12 cellular contexts compared by ENCODE assay signal in genomic region chr1:229171934-229172333, GRCh38.
DNase-seq lines count a peak whose midpoint lies in the region.
"Had no signal": no experiment of that assay in that cellular context is flagged by ENCODE, and none has a peak within 500 bp of the region (broad histone marks: within the 10 kb centered on the region; RNA-seq: fewer than 3 reads in every experiment).

No MANE protein-coding gene starts in this region.

- H4K5ac ChIP-seq in mesendoderm (ENCODE audit: low read length), result no peak overlapping the region

- H3K23ac ChIP-seq in mesendoderm (ENCODE audit: low read length), result no peak overlapping the region

- H3K4ac ChIP-seq in mesendoderm (ENCODE audit: low read depth, low read length), result no peak overlapping the region

- H2BK15ac ChIP-seq in mesendoderm (replicated peaks; ENCODE audit: low read depth), result no peak overlapping the region

- H3K79me2 ChIP-seq in mesendoderm (ENCODE audit: control insufficient read depth, insufficient read depth, low read length), result no peaks in the 10 kb centered on the region

- no peak overlapping the region for H3K4me3 ChIP-seq in mesendoderm (ENCODE audit: low read length)
- H3K4me3 ChIP-seq: PC-9, testis had no signal

- H3K79me1 ChIP-seq in mesendoderm (ENCODE audit: low read length), result no peaks in the 10 kb centered on the region

- no peak overlapping the region for H2BK120ac ChIP-seq in mesendoderm (ENCODE audit: low read depth, low read length)

- H3K36me3 ChIP-seq in mesendoderm (ENCODE audit: control insufficient read depth, insufficient read depth, low read length), result no peaks in the 10 kb centered on the region

- DNase-seq in DMS53 (lab: John Stamatoyannopoulos, UW), result peak; percentile 99
- peak; percentile 40 for DNase-seq in NCI-H146 treated with DMSO at 0.1 percent for 48 hours (lab: John Stamatoyannopoulos, UW; ENCODE audit: unreplicated experiment)
- DNase-seq in NCI-H774 (lab: John Stamatoyannopoulos, UW), result peak; percentile 93
- peak; percentile 59 for DNase-seq in mesendoderm
- DNase-seq in anterior cingulate cortex (lab: John Stamatoyannopoulos, UW), result no peak
- no peak for DNase-seq in activated CD8-positive, alpha-beta memory T cell treated with anti-CD3 and anti-CD28 coated beads, Interleukin-2, amount 50 U/mL, for 4 hours
- DNase-seq in NOMO-1 (lab: John Stamatoyannopoulos, UW; ENCODE audit: unreplicated experiment in 2 of 2), result no peak
- no peak for DNase-seq in NAMALWA (ENCODE audit: low spot score)
- DNase-seq: DND-41, naive B cell, PC-9, testis had no signal

- no peak overlapping the region for H3K9ac ChIP-seq in mesendoderm (ENCODE audit: low read length)

- no CpG with 5 or more reads among the region's 4 CpGs for WGBS in mesendoderm (ENCODE audit: extremely low coverage, insufficient coverage, low lambda C conversion rate)

- no peak overlapping the region for H2BK5ac ChIP-seq in mesendoderm (ENCODE audit: low read length)

- H3K4me1 ChIP-seq in mesendoderm (ENCODE audit: control insufficient read depth, low read depth, low read length), result no peaks in the 10 kb centered on the region

- no peak overlapping the region for H4K8ac ChIP-seq in mesendoderm (ENCODE audit: low read depth, low read length)

- no peak overlapping the region for H3K4me2 ChIP-seq in mesendoderm (ENCODE audit: low read length)
- H3K4me2 ChIP-seq: PC-9 had no signal

- no peak overlapping the region for H3K27ac ChIP-seq in mesendoderm (ENCODE audit: low read depth, low read length)
- H3K27ac ChIP-seq: PC-9, testis had no signal

- H3K56ac ChIP-seq in mesendoderm (ENCODE audit: low read length), result no peak overlapping the region

- H2AK5ac ChIP-seq in mesendoderm (ENCODE audit: low read length), result no peak overlapping the region

- no peaks in the 10 kb centered on the region for H3K27me3 ChIP-seq in mesendoderm (ENCODE audit: insufficient read depth, low read length, poor library complexity)
- H3K27me3 ChIP-seq: testis had no signal

- no peak overlapping the region for H3K18ac ChIP-seq in mesendoderm (ENCODE audit: low read length)

Comparison
In these comparisons a context has a peak if more than half of its experiments do, and no peak if none do; other contexts are left out.
1. DNase-seq: peak in DMS53 (single experiment), NCI-H146 treated with DMSO at 0.1 percent for 48 hours (single experiment), NCI-H774 (single experiment) and mesendoderm (single experiment); none in anterior cingulate cortex (0 of 58), activated CD8-positive, alpha-beta memory T cell treated with anti-CD3 and anti-CD28 coated beads, Interleukin-2, amount 50 U/mL, for 4 hours (single experiment), NOMO-1 (0 of 2) and NAMALWA (single experiment).